8 cellular contexts compared by ENCODE assay signal in the genomic region with DNA sequence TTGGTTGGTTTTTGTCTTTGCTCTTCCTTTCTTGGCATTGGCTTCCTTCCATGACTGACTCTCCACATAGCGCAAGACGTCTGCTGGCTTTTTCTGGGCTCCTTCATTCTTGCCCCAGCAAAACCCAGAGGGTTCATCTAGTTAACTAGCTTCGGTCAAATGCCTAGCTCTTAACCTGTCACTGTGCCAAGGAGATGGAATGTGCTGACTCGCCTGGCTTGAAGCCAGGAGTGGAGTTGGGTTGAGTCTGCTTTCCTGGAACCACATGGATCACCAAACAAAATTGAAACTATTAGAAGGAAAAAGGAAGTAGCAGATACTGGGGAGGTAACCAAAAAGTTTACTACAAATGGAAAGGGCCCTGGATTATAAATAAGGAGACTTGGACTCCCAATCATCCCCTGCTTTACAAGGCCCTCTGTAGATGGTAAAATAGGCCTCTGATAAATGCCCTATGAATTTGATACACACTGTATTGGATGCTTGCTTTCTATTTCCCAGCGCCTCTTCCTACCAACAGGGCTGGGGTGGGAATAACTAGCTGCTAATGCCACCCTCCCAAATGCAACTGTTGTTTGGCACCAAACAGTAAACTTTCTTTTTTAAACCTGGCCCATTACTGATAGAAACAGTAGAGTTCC. TPM values are rescaled to one million over a fixed set of nuclear protein-coding genes. Genes with fewer than 3 reads are reported as not detected.
A peak's percentile ranks its signal among the peaks of the same experiment; 100 is the strongest.
DNase-seq lines count a peak whose midpoint lies in the region; ATAC-seq and TF ChIP-seq lines count a peak whose summit lies in the region.

No MANE protein-coding gene starts in this region.

- no peak overlapping the region for H3K4me3 Mint-ChIP-seq in activated naive CD4-positive, alpha-beta T cell treated with anti-CD3 and anti-CD28 coated beads, Interleukin-2, amount 50 U/mL, for 24 hours
- no peak overlapping the region for H3K4me3 Mint-ChIP-seq in activated naive CD8-positive, alpha-beta T cell treated with anti-CD3 and anti-CD28 coated beads for 36 hours
- no peak overlapping the region for H3K4me3 Mint-ChIP-seq in progenitor cell of endocrine pancreas (ENCODE audit: low read depth)

- DNase-seq in activated naive CD4-positive, alpha-beta T cell (lab: John Stamatoyannopoulos, UW): no peak
- DNase-seq in activated naive CD8-positive, alpha-beta T cell treated with anti-CD3 and anti-CD28 coated beads for 36 hours: no peak
- DNase-seq in hepatocyte (ENCODE audit: low spot score) (peak; percentile 73), upper lobe of right lung (no peak), progenitor cell of endocrine pancreas (ENCODE audit: low spot score, unreplicated experiment) (no peak)
- DNase-seq in NK-92 treated with Interleukin-12 subunit alpha and Interleukin-12 subunit beta, amount 100 ng/mL, for 24 hours (lab: John Stamatoyannopoulos, UW): no peak

- TF ChIP-seq CTCF in hepatocyte (IDR thresholded peaks at IDR 0.05; ENCODE audit: poor library complexity) (no peak), upper lobe of right lung (IDR thresholded peaks at IDR 0.05) (no peak), progenitor cell of endocrine pancreas (IDR thresholded peaks at IDR 0.05; ENCODE audit: unreplicated experiment) (no peak)

- peaks cover 4% of the 10 kb centered on the region for H3K36me3 ChIP-seq in hepatocyte (replicated peaks; ENCODE audit: insufficient read depth, low read depth)
- H3K36me3 ChIP-seq in upper lobe of right lung: peaks cover 10% of the 10 kb centered on the region

- H3K27ac Mint-ChIP-seq in activated naive CD4-positive, alpha-beta T cell treated with anti-CD3 and anti-CD28 coated beads, Interleukin-2, amount 50 U/mL, for 24 hours: peak overlapping the region; percentile 43
- peak overlapping the region; percentile 23 for H3K27ac Mint-ChIP-seq in activated naive CD8-positive, alpha-beta T cell treated with anti-CD3 and anti-CD28 coated beads for 36 hours
- H3K27ac Mint-ChIP-seq in progenitor cell of endocrine pancreas: no peak overlapping the region

- peak; percentile 33 for ATAC-seq in upper lobe of right lung
- ATAC-seq in GM19455 (IDR thresholded peaks at IDR 0.05; ENCODE audit: unreplicated experiment): no peak

- H3K9me3 Mint-ChIP-seq in activated naive CD4-positive, alpha-beta T cell treated with anti-CD3 and anti-CD28 coated beads, Interleukin-2, amount 50 U/mL, for 24 hours: no peaks in the 10 kb centered on the region
- H3K9me3 Mint-ChIP-seq in activated naive CD8-positive, alpha-beta T cell treated with anti-CD3 and anti-CD28 coated beads for 36 hours: peaks cover 3% of the 10 kb centered on the region
- H3K9me3 Mint-ChIP-seq in progenitor cell of endocrine pancreas (ENCODE audit: low read depth): no peaks in the 10 kb centered on the region

- peaks cover 2% of the 10 kb centered on the region for H4K20me1 ChIP-seq in hepatocyte (ENCODE audit: insufficient read depth, poor library complexity, severe bottlenecking)

- no peaks in the 10 kb centered on the region for H3K9me3 ChIP-seq in hepatocyte (ENCODE audit: low read depth)
- H3K9me3 ChIP-seq in upper lobe of right lung: no peaks in the 10 kb centered on the region

- 78% methylated on average over 5 of the region's 5 CpGs for WGBS in hepatocyte (ENCODE audit: low lambda C conversion rate, missing lambda C conversion rate)

- H3K27me3 Mint-ChIP-seq in activated naive CD4-positive, alpha-beta T cell treated with anti-CD3 and anti-CD28 coated beads, Interleukin-2, amount 50 U/mL, for 24 hours: no peaks in the 10 kb centered on the region
- no peaks in the 10 kb centered on the region for H3K27me3 Mint-ChIP-seq in activated naive CD8-positive, alpha-beta T cell treated with anti-CD3 and anti-CD28 coated beads for 36 hours
- H3K27me3 Mint-ChIP-seq in progenitor cell of endocrine pancreas: no peaks in the 10 kb centered on the region

- peaks cover 27% of the 10 kb centered on the region for H3K36me3 Mint-ChIP-seq in activated naive CD4-positive, alpha-beta T cell treated with anti-CD3 and anti-CD28 coated beads, Interleukin-2, amount 50 U/mL, for 24 hours
- H3K36me3 Mint-ChIP-seq in activated naive CD8-positive, alpha-beta T cell treated with anti-CD3 and anti-CD28 coated beads for 36 hours: peaks cover 67% of the 10 kb centered on the region
- H3K36me3 Mint-ChIP-seq in progenitor cell of endocrine pancreas (ENCODE audit: insufficient read depth): peaks cover 12% of the 10 kb centered on the region

- H3K27ac ChIP-seq in hepatocyte (no peak overlapping the region), upper lobe of right lung (no peak overlapping the region)

- H2AFZ ChIP-seq in hepatocyte: no peak overlapping the region

- peaks cover 90% of the 10 kb centered on the region for H3K4me1 Mint-ChIP-seq in activated naive CD4-positive, alpha-beta T cell treated with anti-CD3 and anti-CD28 coated beads, Interleukin-2, amount 50 U/mL, for 24 hours
- peaks cover 67% of the 10 kb centered on the region for H3K4me1 Mint-ChIP-seq in activated naive CD8-positive, alpha-beta T cell treated with anti-CD3 and anti-CD28 coated beads for 36 hours
- H3K4me1 Mint-ChIP-seq in progenitor cell of endocrine pancreas (ENCODE audit: low read depth): no peaks in the 10 kb centered on the region

- H3K4me2 ChIP-seq in hepatocyte: no peak overlapping the region

- H3K79me2 ChIP-seq in hepatocyte: peaks cover 79% of the 10 kb centered on the region

- H3K4me1 ChIP-seq in hepatocyte (ENCODE audit: insufficient read depth) (peaks cover 6% of the 10 kb centered on the region), upper lobe of right lung (peaks cover 4% of the 10 kb centered on the region)

- H3K27me3 ChIP-seq in hepatocyte (no peaks in the 10 kb centered on the region), upper lobe of right lung (no peaks in the 10 kb centered on the region)

- no peaks in the 10 kb centered on the region for H3K9me2 ChIP-seq in hepatocyte (replicated peaks; ENCODE audit: insufficient read depth)

- H3K4me3 ChIP-seq in hepatocyte: no peak overlapping the region
- no peak overlapping the region for H3K4me3 ChIP-seq in upper lobe of right lung

- intact Hi-C loops in upper lobe of right lung (cut with DNase I): no loop called here

RNA-seq across cellular contexts. Expression of a gene that starts 11.3 kb away (rescaled TPM):
- 10 to 100 TPM; 46.2 to 46.5 TPM for total RNA-seq in activated naive CD8-positive, alpha-beta T cell treated with anti-CD3 and anti-CD28 coated beads for 36 hours
- total RNA-seq in hepatocyte: 31.3 and 35.9 TPM in 2 replicates
- polyA plus RNA-seq in hepatocyte: 9.7 and 14.9 TPM in 2 replicates
- total RNA-seq in upper lobe of right lung: 25.8 TPM
- 14.1 and 14.9 TPM in 2 replicates for total RNA-seq in progenitor cell of endocrine pancreas

RNA-seq across cellular contexts. Expression of a gene that starts 53.7 kb away (rescaled TPM):
- total RNA-seq in activated naive CD8-positive, alpha-beta T cell treated with anti-CD3 and anti-CD28 coated beads for 36 hours: under 1 TPM; 0.62 to 0.76 TPM
- total RNA-seq in hepatocyte: 22.8 and 25.0 TPM in 2 replicates
- polyA plus RNA-seq in hepatocyte: 13.6 and 18.5 TPM in 2 replicates
- 0.29 TPM for total RNA-seq in upper lobe of right lung
- 0.26 and 0.29 TPM in 2 replicates for total RNA-seq in progenitor cell of endocrine pancreas

Comparison
In these comparisons a context has a peak if more than half of its experiments do, and no peak if none do; other contexts are left out.
1. RNA of a gene that starts 53.7 kb away (total RNA-seq): 22.8 to 25.0 TPM in hepatocyte; 0.62 to 0.76 TPM in activated naive CD8-positive, alpha-beta T cell treated with anti-CD3 and anti-CD28 coated beads for 36 hours, 0.29 TPM in upper lobe of right lung (single experiment) and 0.26 to 0.29 TPM in progenitor cell of endocrine pancreas; every median in the first group is over 10 times any median in the second.